In the genomic region with DNA sequence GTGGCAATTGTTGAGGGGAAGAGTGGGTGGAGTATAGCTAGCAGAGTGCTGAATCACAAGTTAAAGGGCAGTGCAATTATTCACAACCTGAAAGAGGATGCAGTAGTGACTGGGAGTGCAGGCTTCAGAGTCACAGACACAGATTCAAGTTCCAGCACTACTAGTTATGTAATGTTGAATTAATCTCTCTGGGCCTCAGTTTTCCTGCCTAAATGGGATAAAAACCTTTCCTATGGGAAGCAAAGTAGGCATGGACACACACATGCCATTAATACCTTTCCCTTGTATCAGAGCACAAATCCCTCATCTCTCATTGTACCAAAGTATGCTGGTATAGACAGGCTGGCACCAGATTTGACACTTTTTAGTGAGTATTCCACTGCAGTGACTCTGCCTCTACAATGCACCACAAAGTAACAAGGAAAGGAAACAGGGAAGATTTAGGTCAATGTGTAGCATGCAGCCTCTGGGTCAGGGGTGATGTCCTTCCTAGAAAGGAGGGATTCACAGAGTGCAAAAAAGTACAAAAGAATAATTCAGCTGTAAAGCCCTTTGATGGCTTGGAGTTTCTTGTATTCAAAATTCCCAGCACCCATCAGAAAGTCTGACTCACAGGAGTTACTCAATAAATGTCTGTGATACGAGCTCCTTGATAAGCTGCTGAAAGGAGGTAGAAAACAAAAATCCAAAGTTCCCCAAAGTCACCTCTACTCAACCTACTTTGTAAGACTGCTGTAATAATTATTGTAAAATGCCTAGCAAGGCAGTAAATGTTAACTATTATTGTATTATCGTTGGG, we compare ENCODE assay signal across 15 cellular contexts.
DNase-seq lines count a peak whose midpoint lies in the region; TF ChIP-seq lines count a peak whose summit lies in the region.
"Had no signal": no experiment of that assay in that cellular context is flagged by ENCODE, and none has a peak within 500 bp of the region (broad histone marks: within the 10 kb centered on the region; RNA-seq: fewer than 3 reads in every experiment).

No MANE protein-coding gene starts in this region.

- H3K4me1 ChIP-seq in smooth muscle cell (ENCODE audit: low read depth) (no peaks in the 10 kb centered on the region), transverse colon (peaks cover 0 to 8% (median 0%) of the 10 kb centered on the region in 4 donors)

- H3K9ac ChIP-seq in smooth muscle cell (ENCODE audit: low read depth) = no peak overlapping the region

- no peak for TF ChIP-seq EP300 in transverse colon (IDR thresholded peaks at IDR 0.05; ENCODE audit: low read depth)

- intact Hi-C loops in transverse colon (cut with DNase I; ENCODE audit: low total_unique reads) = no loop called here

- H3K9me3 ChIP-seq in smooth muscle cell (replicated peaks; ENCODE audit: low read depth) (no peaks in the 10 kb centered on the region), transverse colon (peaks cover 0 to 6% of the 10 kb centered on the region in 2 donors)
- H3K9me3 ChIP-seq: adrenal gland had no signal

- H2AFZ ChIP-seq in smooth muscle cell (ENCODE audit: low read depth) = no peak overlapping the region

- 46% methylated on average over 2 of the region's 2 CpGs for WGBS in smooth muscle cell (ENCODE audit: low lambda C conversion rate)
- whole genome bisulfite sequencing in transverse colon (ENCODE audit: low coverage in 1 of 2), 2 donors = 52 to 70% methylated on average over 2 of the region's 2 CpGs

- no peaks in the 10 kb centered on the region for H4K20me1 ChIP-seq in smooth muscle cell (ENCODE audit: low read depth)

- H3K36me3 ChIP-seq in smooth muscle cell (ENCODE audit: low read depth) = no peaks in the 10 kb centered on the region
- no peaks in the 10 kb centered on the region for H3K36me3 ChIP-seq in transverse colon
- H3K36me3 ChIP-seq: adrenal gland had no signal

- H3K4me3 ChIP-seq in foreskin fibroblast (ENCODE audit: low read depth in 1 of 2, low read length in 2 of 2) = no peak overlapping the region
- H3K4me3 ChIP-seq in smooth muscle cell = no peak overlapping the region
- no peak overlapping the region for H3K4me3 ChIP-seq in transverse colon
- H3K4me3 ChIP-seq: adrenal gland had no signal

- H3K4me2 ChIP-seq in smooth muscle cell = peak overlapping the region; percentile 22

- no peaks in the 10 kb centered on the region for H3K79me2 ChIP-seq in smooth muscle cell (ENCODE audit: low read depth)

- TF ChIP-seq POLR2A in transverse colon (IDR thresholded peaks at IDR 0.05) = no peak

- no peaks in the 10 kb centered on the region for H3F3A ChIP-seq in smooth muscle cell (ENCODE audit: low read depth)

- in situ Hi-C loops in SK-MEL-5 (cut with HindIII; ENCODE audit: low pct_unique_long_range_greater_than_20kb, low sequenced_read_pairs) (no loop called here), transverse colon (cut with MboI; ENCODE audit: low pct_ligation_motif_present in 1 of 4, low pct_unique_long_range_greater_than_20kb in 1 of 4, low sequenced_read_pairs in 3 of 4) (no loop called here)

- H3K27me3 ChIP-seq in smooth muscle cell (ENCODE audit: low read depth) = no peaks in the 10 kb centered on the region
- H3K27me3 ChIP-seq in transverse colon = no peaks in the 10 kb centered on the region
- H3K27me3 ChIP-seq: adrenal gland had no signal

- DNase-seq in SIG-M5 treated with dmso at 0.1 percent for 504 hours (lab: John Stamatoyannopoulos, UW; ENCODE audit: unreplicated experiment) (peak; percentile 23), SIG-M5 (lab: John Stamatoyannopoulos, UW) (no peak), SK-MEL-5 (ENCODE audit: low read depth, low spot score) (peak; percentile 47), foreskin fibroblast (peak; percentile 49 to 72), smooth muscle cell (lab: John Stamatoyannopoulos, UW; ENCODE audit: unreplicated experiment) (no peak), NCI-H526 (lab: John Stamatoyannopoulos, UW) (no peak), iPS-NIHi7 (ENCODE audit: extremely low spot score) (no peak), transverse colon (no peak)
- DNase-seq: 8988T; DND-41; immature natural killer cell; NCI-H1694; stimulated activated naive B cell treated with anti-CD40 and anti-IgM and Interleukin-4, amounts not matched to agents 10 μg/mL and 1 μg/mL and 100 μg/mL, for 72 hours; T-helper 17 cell had no signal

- H3K27ac ChIP-seq in smooth muscle cell (ENCODE audit: low read depth) (peak overlapping the region; percentile 15), transverse colon (no peak overlapping the region)
- H3K27ac ChIP-seq: adrenal gland had no signal

- no peak for TF ChIP-seq CTCF in foreskin fibroblast (IDR thresholded peaks at IDR 0.05; ENCODE audit: low read depth, low read length)
- no peak for TF ChIP-seq CTCF in smooth muscle cell (IDR thresholded peaks at IDR 0.05; ENCODE audit: borderline replicate concordance, insufficient read depth, poor library complexity, severe bottlenecking)
- TF ChIP-seq CTCF in transverse colon (IDR thresholded peaks at IDR 0.05) = no peak

Comparison
In these comparisons a context has a peak if more than half of its experiments do, and no peak if none do; other contexts are left out.
1. DNase-seq: peak in SIG-M5 treated with dmso at 0.1 percent for 504 hours (single experiment), SK-MEL-5 (single experiment) and foreskin fibroblast (2 of 2); none in SIG-M5 (single experiment), smooth muscle cell (single experiment), NCI-H526 (0 of 2), iPS-NIHi7 (single experiment) and transverse colon (single experiment).